Comparison of ENCODE assay signal across 1 cellular context in genomic region chr4:40838742-40839141, GRCh38.
TF ChIP-seq lines count a peak whose summit lies in the region.

No MANE protein-coding gene starts in this region.

TF ChIP-seq in WTC11, 78 proteins besides CTCF, POLR2A, EP300 and RAD21 (continued from another document):
- TF ChIP-seq ZNF425 (CRISPR knock-in tag; conservative IDR thresholded peaks at IDR 0.05) (no peak), FOXK1 (CRISPR knock-in tag; IDR thresholded peaks at IDR 0.05) (no peak), ZNF671 (CRISPR knock-in tag; IDR thresholded peaks at IDR 0.05) (no peak), PREB (CRISPR knock-in tag; IDR thresholded peaks at IDR 0.05; ENCODE audit: borderline replicate concordance) (no peak)
